Comparison of ENCODE assay signal across 9 cellular contexts in genomic region chr6:86937219-86938079, GRCh38. TPM values are rescaled to one million over a fixed set of nuclear protein-coding genes. Genes with fewer than 3 reads are reported as not detected.
DNase-seq lines count a peak whose midpoint lies in the region; ATAC-seq and TF ChIP-seq lines count a peak whose summit lies in the region.
"Had no signal": no experiment of that assay in that cellular context is flagged by ENCODE, and none has a peak within 500 bp of the region (broad histone marks: within the 10 kb centered on the region; RNA-seq: fewer than 3 reads in every experiment).

Gene HTR1E, plus strand, starts transcription at chr6:86937528. Its CDS starts 77,807 bp downstream, at chr6:87015335.

- peak within 1 kb of the TSS; percentile 67 for H3K4me3 ChIP-seq in HUES48 (ENCODE audit: low read depth, low read length)
- H3K4me3 ChIP-seq in fibroblast of pulmonary artery (replicated peaks; ENCODE audit: low read depth, low read length): peak within 1 kb of the TSS; percentile 17

- H3K36me3 ChIP-seq in HUES48 (ENCODE audit: control insufficient read depth, insufficient read depth, low read length): no peaks in the 10 kb centered on the region
- H3K36me3 ChIP-seq: Peyer's patch had no signal

- H3K4me1 ChIP-seq in HUES48 (ENCODE audit: control insufficient read depth, insufficient read depth, low read length): peaks cover 8% of the 10 kb centered on the region
- H3K4me1 ChIP-seq: Peyer's patch had no signal

- peak; percentile 48 for TF ChIP-seq CTCF in fibroblast of pulmonary artery (IDR thresholded peaks at IDR 0.05; ENCODE audit: low read length, missing control alignments)

- H3K9ac ChIP-seq in HUES48 (ENCODE audit: low read depth, low read length): no peak within 1 kb of the TSS; the same call in 1 of the 2 replicates

- ATAC-seq in GM19035 (IDR thresholded peaks at IDR 0.05; ENCODE audit: unreplicated experiment) (peak; percentile 77), GM21717 (IDR thresholded peaks at IDR 0.05; ENCODE audit: unreplicated experiment) (no peak)

- DNase-seq in COLO829 (ENCODE audit: low spot score) (peak; percentile 21), SK-N-DZ (ENCODE audit: low spot score) (peak; percentile 84), fibroblast of pulmonary artery (ENCODE audit: low read depth) (peak; percentile 27), occipital lobe (lab: John Stamatoyannopoulos, UW) (peak; percentile 68)
- DNase-seq in activated CD4-positive, CD25-positive, alpha-beta regulatory T cell (lab: John Stamatoyannopoulos, UW): no peak

- peaks cover 38% of the 10 kb centered on the region for H3K27me3 ChIP-seq in HUES48 (ENCODE audit: control insufficient read depth, insufficient read depth, low read length)
- H3K27me3 ChIP-seq: Peyer's patch had no signal

- H3K9me3 ChIP-seq in HUES48 (ENCODE audit: control insufficient read depth, insufficient read depth, low read length): no peaks in the 10 kb centered on the region
- H3K9me3 ChIP-seq: Peyer's patch had no signal

- no peak within 1 kb of the TSS for H3K27ac ChIP-seq in HUES48 (ENCODE audit: low read depth, low read length)
- H3K27ac ChIP-seq: Peyer's patch had no signal

RNA-seq across cellular contexts. Expression of gene HTR1E, which starts in this region (rescaled TPM):
- 0.05 and 0.25 TPM in 2 replicates for polyA plus RNA-seq in SK-N-DZ (2014; cell fraction: cytosol; rRNA removed)
- polyA plus RNA-seq in SK-N-DZ (2014; cell fraction: nucleus; rRNA removed): 0.35 and 0.69 TPM in 2 replicates
- 0.16 TPM for total RNA-seq in occipital lobe
- total RNA-seq: Peyer's patch had no signal

Comparison
In these comparisons a context has a peak if more than half of its experiments do, and no peak if none do; other contexts are left out.
1. Peak in DNase-seq in occipital lobe; RNA of the gene not detected or under 1 TPM.
2. DNase-seq: peak in COLO829 (single experiment), SK-N-DZ (single experiment) and fibroblast of pulmonary artery (single experiment); none in activated CD4-positive, CD25-positive, alpha-beta regulatory T cell (0 of 4).